In the genomic region with DNA sequence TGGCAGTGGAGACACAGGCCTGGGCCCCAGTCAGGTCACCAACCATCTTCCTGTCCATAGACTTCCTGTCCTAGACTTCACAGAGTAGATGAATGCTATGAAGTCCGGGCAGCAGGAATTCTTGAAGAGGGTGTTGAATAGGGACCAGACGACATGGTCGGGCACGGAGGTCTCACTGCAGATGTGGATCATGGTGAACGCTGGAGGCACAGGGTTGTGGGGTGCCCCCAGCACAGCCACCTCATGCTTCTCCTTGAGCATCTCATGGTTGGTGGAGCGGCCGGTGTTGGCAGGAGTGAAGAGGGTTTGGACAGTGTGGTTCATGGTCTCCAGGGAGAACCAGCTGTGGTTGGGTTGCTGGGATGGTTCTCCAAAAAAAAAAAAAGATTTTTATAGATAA, we compare ENCODE assay signal across 28 cellular contexts.
"Had no signal": no experiment of that assay in that cellular context is flagged by ENCODE, and none has a peak within 500 bp of the region (broad histone marks: within the 10 kb centered on the region; RNA-seq: fewer than 3 reads in every experiment).

No MANE protein-coding gene starts in this region.

- H3K4me3 Mint-ChIP-seq: naive thymus-derived CD8-positive, alpha-beta T cell; natural killer cell treated with Interleukin-12 subunit alpha and Interleukin-12 subunit beta and Interleukin-15 and Interleukin-18, amount 100 ng/mL, for 72 hours; nephron progenitor cell; neural crest cell; stimulated activated naive B cell treated with anti-CD40 and anti-IgM and Interleukin-4, amounts not matched to agents 10 μg/mL and 1 μg/mL and 100 μg/mL, for 72 hours had no signal

- H3K27me3 Mint-ChIP-seq: naive B cell; naive thymus-derived CD8-positive, alpha-beta T cell; natural killer cell treated with Interleukin-12 subunit alpha and Interleukin-12 subunit beta and Interleukin-15 and Interleukin-18, amount 100 ng/mL, for 72 hours; progenitor cell of endocrine pancreas; stimulated activated naive B cell treated with anti-CD40 and anti-IgM and Interleukin-4, amounts not matched to agents 10 μg/mL and 1 μg/mL and 100 μg/mL, for 72 hours had no signal

- H3K27ac ChIP-seq: ovary, parathyroid adenoma, psoas muscle, right lobe of liver, sigmoid colon, stomach, thoracic aorta, thyroid gland, tibial nerve, upper lobe of left lung, vagina had no signal

- H3K9me3 ChIP-seq: ovary, psoas muscle, right lobe of liver, sigmoid colon, stomach, thoracic aorta, thyroid gland, upper lobe of left lung, vagina had no signal

- H3K4me1 ChIP-seq: parathyroid adenoma, psoas muscle, right lobe of liver, stomach, thyroid gland, tibial nerve, upper lobe of left lung, vagina had no signal

- H3K4me3 ChIP-seq: ovary, psoas muscle, right lobe of liver, sigmoid colon, stomach, thoracic aorta, thyroid gland, tibial nerve, upper lobe of left lung, vagina had no signal

- ATAC-seq: naive thymus-derived CD8-positive, alpha-beta T cell; natural killer cell treated with Interleukin-12 subunit alpha and Interleukin-12 subunit beta and Interleukin-15 and Interleukin-18, amount 100 ng/mL, for 72 hours; psoas muscle; right cardiac atrium; right lobe of liver; stimulated activated naive B cell treated with anti-CD40 and anti-IgM and Interleukin-4, amounts not matched to agents 10 μg/mL and 1 μg/mL and 100 μg/mL, for 72 hours had no signal

- H3K27me3 ChIP-seq: ovary, right lobe of liver, sigmoid colon, stomach, thyroid gland, tibial nerve, upper lobe of left lung, vagina had no signal

- H3K79me2 ChIP-seq: parathyroid adenoma had no signal

- H3K4me1 Mint-ChIP-seq: nephron progenitor cell, neural crest cell had no signal

- FAIRE-seq: small intestine, urothelium cell line had no signal

- DNase-seq: naive B cell; naive thymus-derived CD8-positive, alpha-beta T cell; nephron progenitor cell; occipital lobe; ovary; psoas muscle; right cardiac atrium; right lobe of liver; sigmoid colon; small intestine; stimulated activated CD4-positive, alpha-beta T cell treated with anti-CD3 and anti-CD28 coated beads, Interleukin-15, amount 100 ng/mL, for 24 hours; stimulated activated CD4-positive, alpha-beta T cell treated with anti-CD3 and anti-CD28 coated beads, Interleukin-4, amount 100 ng/mL, for 1 hour; stimulated activated CD4-positive, alpha-beta T cell treated with anti-CD3 and anti-CD28 coated beads, Interleukin-4, amount 100 ng/mL, for 4 hours; stimulated activated CD8-positive, alpha-beta memory T cell treated with anti-CD3 and anti-CD28 coated beads, Interleukin-4, amount 100 ng/mL, for 48 hours; stimulated activated naive B cell treated with anti-CD40 and anti-IgM and Interleukin-4, amounts not matched to agents 10 μg/mL and 1 μg/mL and 100 μg/mL, for 72 hours; stimulated activated naive CD4-positive, alpha-beta T cell treated with Interleukin-2 at 50 U/mL for 16 hours; stomach; thyroid gland; trophoblast cell had no signal

- H3K36me3 ChIP-seq: ovary, right lobe of liver, sigmoid colon, stomach, thoracic aorta, thyroid gland, tibial nerve, upper lobe of left lung, vagina had no signal

- H3K9ac ChIP-seq: parathyroid adenoma had no signal

- H2AFZ ChIP-seq: parathyroid adenoma had no signal

- H3K27ac Mint-ChIP-seq: natural killer cell treated with Interleukin-12 subunit alpha and Interleukin-12 subunit beta and Interleukin-15 and Interleukin-18, amount 100 ng/mL, for 72 hours; nephron progenitor cell; progenitor cell of endocrine pancreas; stimulated activated naive B cell treated with anti-CD40 and anti-IgM and Interleukin-4, amounts not matched to agents 10 μg/mL and 1 μg/mL and 100 μg/mL, for 72 hours had no signal
